ENCODE assay signal across 8 cellular contexts in genomic region chr17:80866050-80866793, GRCh38.
DNase-seq lines count a peak whose midpoint lies in the region; ATAC-seq and TF ChIP-seq lines count a peak whose summit lies in the region.

No MANE protein-coding gene starts in this region.

- no peaks in the 10 kb centered on the region for H3K9me3 ChIP-seq in liver (ENCODE audit: control insufficient read depth in 4 of 4, low read length in 3 of 4)

- 31% methylated on average over 8 of the region's 8 CpGs for WGBS in liver

- H3K36me3 ChIP-seq in liver (ENCODE audit: control insufficient read depth in 4 of 4, insufficient read depth in 3 of 4, low read depth in 1 of 4, low read length in 3 of 4), result no peaks in the 10 kb centered on the region

- no peak overlapping the region for H3K9ac ChIP-seq in liver (ENCODE audit: low read depth in 1 of 2, low read length in 2 of 2)

- peak; percentile 83 for TF ChIP-seq CTCF in 22Rv1 (IDR thresholded peaks at IDR 0.05)
- peak; percentile 94 for TF ChIP-seq CTCF in choroid plexus epithelial cell (conservative IDR thresholded peaks at IDR 0.05; ENCODE audit: low read depth, low read length)
- TF ChIP-seq CTCF in liver (IDR thresholded peaks at IDR 0.05; ENCODE audit: low read depth, low read length, missing input control), result peak; percentile 70

- no peaks in the 10 kb centered on the region for H3K27me3 ChIP-seq in liver (ENCODE audit: control insufficient read depth in 4 of 4, insufficient read depth in 4 of 4, low read length in 3 of 4)

- H3K4me3 ChIP-seq in choroid plexus epithelial cell (ENCODE audit: low read depth, low read length) (no peak overlapping the region), liver (ENCODE audit: low read depth in 1 of 3, low read length in 3 of 3) (no peak overlapping the region)

- no peak overlapping the region for H3K27ac ChIP-seq in 22Rv1
- H3K27ac ChIP-seq in liver (ENCODE audit: low read depth in 1 of 2, low read length in 2 of 2), result no peak overlapping the region

- ATAC-seq in GM18861 (IDR thresholded peaks at IDR 0.05; ENCODE audit: unreplicated experiment), result no peak

- DNase-seq in GM19238 (ENCODE audit: insufficient read length, low spot score) (peak; percentile 61), NCI-H345 treated with DMSO at 0.1 percent for 48 hours (lab: John Stamatoyannopoulos, UW; ENCODE audit: unreplicated experiment) (peak; percentile 80), choroid plexus epithelial cell (ENCODE audit: low read depth) (peak; percentile 82)
- DNase-seq in activated CD4-positive, CD25-positive, alpha-beta regulatory T cell treated with anti-CD3 and anti-CD28 coated beads, Interleukin-2, amount 50 U/mL, for 72 hours, result peak; percentile 73
- DNase-seq in stimulated activated CD8-positive, alpha-beta memory T cell treated with anti-CD3 and anti-CD28 coated beads, Interleukin-12 subunit alpha, Interleukin-12 subunit beta, amount 100 ng/mL, for 1 hour (ENCODE audit: low read depth), result peak; percentile 49

- H3K4me1 ChIP-seq in liver (ENCODE audit: control insufficient read depth in 4 of 4, insufficient read depth in 4 of 4, low read length in 3 of 4), result peaks cover 0 to 6% (median 5%) of the 10 kb centered on the region in 4 donors

- TF ChIP-seq RAD21 in liver (IDR thresholded peaks at IDR 0.05), result peak; percentile 76 to 81

TF ChIP-seq in liver, 16 proteins besides CTCF, POLR2A, EP300 and RAD21:
- TF ChIP-seq HNF4A (conservative IDR thresholded peaks at IDR 0.05) (no peak), JUND (IDR thresholded peaks at IDR 0.05) (no peak), RXRA (IDR thresholded peaks at IDR 0.05) (no peak), GABPA (IDR thresholded peaks at IDR 0.05 in 1 of 2, conservative IDR thresholded peaks at IDR 0.05 in 1 of 2) (no peak), TAF1 (conservative IDR thresholded peaks at IDR 0.05) (no peak), REST (IDR thresholded peaks at IDR 0.05) (no peak), FOXA2 (IDR thresholded peaks at IDR 0.05) (no peak), EGR1 (IDR thresholded peaks at IDR 0.05; ENCODE audit: low read depth in 2 of 2) (no peak)
TF ChIP-seq in liver: peak in this region for 0.
